Comparison of ENCODE assay signal across 12 cellular contexts in the genomic region with DNA sequence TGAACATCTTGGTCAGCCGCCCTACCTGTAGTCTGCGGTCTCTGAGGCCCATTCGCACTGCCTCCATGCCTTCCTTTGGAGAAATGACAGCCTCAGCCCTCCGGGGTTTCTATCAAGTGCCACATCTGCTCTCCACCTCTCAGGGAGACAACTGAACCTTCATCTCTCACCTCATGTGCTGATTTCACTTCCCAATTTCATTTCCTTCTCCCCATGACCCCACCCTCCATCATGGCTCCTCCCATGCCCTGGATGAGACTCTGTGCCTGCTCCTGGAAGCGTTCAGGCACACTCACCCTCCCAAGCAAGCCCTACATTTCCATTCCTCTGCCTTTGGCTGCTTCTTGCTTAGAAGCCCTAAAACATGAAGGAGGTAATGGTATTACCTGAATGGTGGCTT. TPM values are rescaled to one million over a fixed set of nuclear protein-coding genes. Genes with fewer than 3 reads are reported as not detected.
DNase-seq lines count a peak whose midpoint lies in the region; ATAC-seq and TF ChIP-seq lines count a peak whose summit lies in the region.
"Had no signal": no experiment of that assay in that cellular context is flagged by ENCODE, and none has a peak within 500 bp of the region (broad histone marks: within the 10 kb centered on the region; RNA-seq: fewer than 3 reads in every experiment).

No MANE protein-coding gene starts in this region.

- no peak overlapping the region for H3K4me3 ChIP-seq in adipocyte (ENCODE audit: low read length)
- H3K4me3 ChIP-seq in A673 (ENCODE audit: low read depth, low read length, poor library complexity, severe bottlenecking), result no peak overlapping the region

- H3K36me3 ChIP-seq in adipocyte (ENCODE audit: control insufficient read depth, insufficient read depth, low read length, severe bottlenecking) (no peaks in the 10 kb centered on the region), A673 (ENCODE audit: insufficient read depth, low read length, poor library complexity, severe bottlenecking) (no peaks in the 10 kb centered on the region)
- H3K36me3 ChIP-seq: BE2C had no signal

- peak; percentile 66 for ATAC-seq in GM19438 (IDR thresholded peaks at IDR 0.05; ENCODE audit: low read depth, unreplicated experiment)
- ATAC-seq in HG03342 (IDR thresholded peaks at IDR 0.05; ENCODE audit: unreplicated experiment), result peak; percentile 53

- intact Hi-C loops in A673 (cut with micrococcal nuclease; ENCODE audit: unreplicated experiment), result loop anchor here (5.0 kb wide), 1 partner anchor 168 kb away; no protein-coding TSS in a partner anchor

- H3K27me3 ChIP-seq in adipocyte (replicated peaks; ENCODE audit: control insufficient read depth, insufficient read depth, low read length) (no peaks in the 10 kb centered on the region), A673 (replicated peaks; ENCODE audit: insufficient read depth, low read depth, low read length, poor library complexity) (no peaks in the 10 kb centered on the region)
- H3K27me3 ChIP-seq: BE2C had no signal

- H3K9ac ChIP-seq in adipocyte (ENCODE audit: low read length), result peak overlapping the region; percentile 44

- no TSS peak for BruUV-seq in A673 (replicated peaks; lab: Mats Ljungman, UMichigan)

- POLR2A ChIA-PET in A673 (lab: Charles Lee; ENCODE audit: low non-redundant PET), result no interaction called here

- H3K9me3 ChIP-seq in adipocyte (ENCODE audit: control insufficient read depth, low read length) (no peaks in the 10 kb centered on the region), A673 (ENCODE audit: low read depth, low read length, poor library complexity, severe bottlenecking) (no peaks in the 10 kb centered on the region)
- H3K9me3 ChIP-seq: BE2C had no signal

- H3K27ac ChIP-seq in A673 (ENCODE audit: low read depth, low read length, poor library complexity, severe bottlenecking), result no peak overlapping the region

- peaks cover 42% of the 10 kb centered on the region for H3K4me1 ChIP-seq in adipocyte (ENCODE audit: control insufficient read depth, insufficient read depth, low read length)
- no peaks in the 10 kb centered on the region for H3K4me1 ChIP-seq in A673 (ENCODE audit: insufficient read depth, low read length, poor library complexity, severe bottlenecking)
- H3K4me1 ChIP-seq: BE2C had no signal

- DNase-seq in CD1c-positive myeloid dendritic cell (ENCODE audit: extremely low spot score) (peak; percentile 76), adipocyte (ENCODE audit: low read depth) (no peak), pons (ENCODE audit: low spot score) (no peak), mucosa of gallbladder (ENCODE audit: low spot score) (no peak), A673 (ENCODE audit: low spot score) (no peak), HCEC 1CT (no peak)
- DNase-seq: activated CD4-positive, alpha-beta T cell treated with anti-CD3 and anti-CD28 coated beads for 4 hours; activated naive CD4-positive, alpha-beta T cell treated with anti-CD3 and anti-CD28 coated beads, Interleukin-2, amount 50 U/mL, for 16 hours; BE2C; NCI-H1048 had no signal

- TF ChIP-seq CTCF in A673 (conservative IDR thresholded peaks at IDR 0.05; ENCODE audit: low read depth, low read length), result no peak

- CTCF ChIA-PET in A673 (lab: Charles Lee), result no interaction called here

RNA-seq across cellular contexts. Expression of a gene that starts 7.8 kb away (rescaled TPM):
- total RNA-seq in mucosa of gallbladder, result 97.0 TPM
- total RNA-seq in A673 (2021), result 519 and 559 TPM in 2 replicates

RNA-seq across cellular contexts. Expression of a gene that starts 9.2 kb away (rescaled TPM):
- total RNA-seq in mucosa of gallbladder (not detected), A673 (2021) (not detected in 2 replicates)

RNA-seq across cellular contexts. Expression of a gene that starts 52.8 kb away (rescaled TPM):
- total RNA-seq in mucosa of gallbladder (25.5 TPM), A673 (2021) (48.4 and 52.5 TPM in 2 replicates)
